8 cellular contexts compared by ENCODE assay signal in the genomic region with DNA sequence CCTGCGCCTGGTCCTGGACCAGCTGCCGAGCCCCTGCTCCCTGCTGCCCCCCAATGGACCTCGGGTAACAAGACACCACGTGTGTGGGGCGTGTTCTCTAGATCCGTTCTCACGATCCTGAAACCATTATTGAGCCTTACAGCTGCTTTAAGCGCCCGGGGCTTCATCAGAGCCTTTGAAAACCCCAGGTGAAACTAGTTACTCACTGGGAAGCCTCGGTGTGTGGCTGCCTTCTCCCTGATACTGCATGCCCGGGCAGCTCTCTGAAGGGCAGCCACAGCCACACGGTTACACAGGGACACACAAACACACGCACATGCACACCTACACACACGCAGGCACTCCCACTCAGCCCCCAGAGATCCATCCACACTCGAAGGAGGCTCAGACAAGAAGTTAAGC. TPM values are rescaled to one million over a fixed set of nuclear protein-coding genes. Genes with fewer than 3 reads are reported as not detected.
A peak's percentile ranks its signal among the peaks of the same experiment; 100 is the strongest.
DNase-seq lines count a peak whose midpoint lies in the region; ATAC-seq and TF ChIP-seq lines count a peak whose summit lies in the region.

No MANE protein-coding gene starts in this region.

- H3K4me1 ChIP-seq in RWPE2 (ENCODE audit: insufficient read depth, poor library complexity, severe bottlenecking) (peaks cover 40% of the 10 kb centered on the region), stomach (peaks cover 11 to 21% (median 20%) of the 10 kb centered on the region in 4 donors)

- TF ChIP-seq EP300 in stomach (IDR thresholded peaks at IDR 0.05), result no peak

- H3K27me3 Mint-ChIP-seq in mesothelial cell of epicardium (ENCODE audit: low read depth), result peaks cover 76% of the 10 kb centered on the region

- H3K9me3 ChIP-seq in RWPE2 (ENCODE audit: severe bottlenecking) (no peaks in the 10 kb centered on the region), stomach (no peaks in the 10 kb centered on the region)

- no peak overlapping the region for H3K4me3 Mint-ChIP-seq in mesothelial cell of epicardium

- DNase-seq in AG08395 (ENCODE audit: low spot score) (peak; percentile 62), RWPE2 (ENCODE audit: low spot score) (peak; percentile 95), choroid plexus epithelial cell (ENCODE audit: low read depth) (peak; percentile 65), mesothelial cell of epicardium (ENCODE audit: low spot score in 2 of 2, unreplicated experiment in 2 of 2) (no peak), stomach (no peak)

- intact Hi-C loops in stomach (cut with DNase I; ENCODE audit: low total_unique reads), result no loop called here

- H3K27me3 ChIP-seq in RWPE2 (ENCODE audit: insufficient read depth, poor library complexity, severe bottlenecking) (no peaks in the 10 kb centered on the region), stomach (peaks cover 28 to 90% (median 56%) of the 10 kb centered on the region in 3 donors)

- no peak for TF ChIP-seq POLR2A in stomach (IDR thresholded peaks at IDR 0.05)

- H3K4me1 Mint-ChIP-seq in mesothelial cell of epicardium, result peaks cover 16% of the 10 kb centered on the region

- no peaks in the 10 kb centered on the region for H3K9me3 Mint-ChIP-seq in mesothelial cell of epicardium

- TF ChIP-seq CTCF in GM12874 (IDR thresholded peaks at IDR 0.05; ENCODE audit: insufficient read depth, low read depth, low read length) (peak; percentile 81), RWPE2 (IDR thresholded peaks at IDR 0.05; ENCODE audit: poor library complexity, severe bottlenecking) (peak; percentile 82), choroid plexus epithelial cell (conservative IDR thresholded peaks at IDR 0.05; ENCODE audit: low read depth, low read length) (peak; percentile 76), mesothelial cell of epicardium (IDR thresholded peaks at IDR 0.05; ENCODE audit: unreplicated experiment) (no peak), stomach (IDR thresholded peaks at IDR 0.05) (peak in 1 of 7 experiments; percentile 17)

- 4 to 9% (median 6%) methylated on average over 15 of the region's 15 CpGs for WGBS in stomach, 5 donors

- H3K4me3 ChIP-seq in RWPE2 (ENCODE audit: severe bottlenecking) (no peak overlapping the region), choroid plexus epithelial cell (ENCODE audit: low read depth, low read length) (no peak overlapping the region), stomach (no peak overlapping the region)

- no peaks in the 10 kb centered on the region for H3K36me3 Mint-ChIP-seq in mesothelial cell of epicardium

- peak overlapping the region; percentile 86 for H3K27ac ChIP-seq in RWPE2 (ENCODE audit: poor library complexity, severe bottlenecking)
- no peak overlapping the region for H3K27ac ChIP-seq in stomach

- H3K27ac Mint-ChIP-seq in mesothelial cell of epicardium, result peak overlapping the region; percentile 59

- ATAC-seq in HG03135 (IDR thresholded peaks at IDR 0.05; ENCODE audit: unreplicated experiment) (peak; percentile 74), RWPE2 (ENCODE audit: low read depth) (peak; percentile 79), HG02759 (IDR thresholded peaks at IDR 0.05; ENCODE audit: unreplicated experiment) (no peak)

- H3K36me3 ChIP-seq in RWPE2 (ENCODE audit: low read depth) (no peaks in the 10 kb centered on the region), stomach (no peaks in the 10 kb centered on the region)

RNA-seq across cellular contexts. Expression of a gene that starts 5.3 kb away (rescaled TPM):
- total RNA-seq in mesothelial cell of epicardium (0.90 to 1.1 TPM (median 0.98 TPM) in 3 replicates), stomach (100 to 1,000 TPM in 1 of 5 donors, not detected in 4; 231 TPM)
- polyA plus RNA-seq in stomach, result 10 to 100 TPM in 1 of 3 donors, not detected in 2; 18.4 TPM

RNA-seq across cellular contexts. Expression of a gene that starts 10.1 kb away (rescaled TPM):
- total RNA-seq in mesothelial cell of epicardium (1.2 to 1.6 TPM (median 1.4 TPM) in 3 replicates), stomach (10 to 100 TPM in 1 of 5 donors, 1 to 10 TPM in 2, not detected in 2; 1.8 to 68.4 (median 4.9) TPM)
- 10 to 100 TPM in 1 of 3 donors, 1 to 10 TPM in 2; 1.5 to 18.0 (median 4.7) TPM for polyA plus RNA-seq in stomach

RNA-seq across cellular contexts. Expression of a gene that starts 20.9 kb away (rescaled TPM):
- total RNA-seq in mesothelial cell of epicardium, result 17.4 to 21.3 TPM (median 20.3 TPM) in 3 replicates
- 10 to 100 TPM in 3 of 5 donors, 1 to 10 TPM in 1, not detected in 1; 9.4 to 69.8 (median 22.6) TPM for total RNA-seq in stomach
- 10 to 100 TPM; 17.7 to 26.3 (median 19.4) TPM for polyA plus RNA-seq in stomach

RNA-seq across cellular contexts. Expression of a gene that starts 51.5 kb away (rescaled TPM):
- 38.9 to 41.6 TPM (median 39.4 TPM) in 3 replicates for total RNA-seq in mesothelial cell of epicardium
- 100 to 1,000 TPM in 1 of 5 donors, 10 to 100 TPM in 2, 1 to 10 TPM in 2; 6.1 to 215 (median 21.4) TPM for total RNA-seq in stomach
- 10 to 100 TPM in 1 of 3 donors, 1 to 10 TPM in 2; 2.7 to 41.6 (median 2.9) TPM for polyA plus RNA-seq in stomach

Comparison
In these comparisons a context has a peak if more than half of its experiments do, and no peak if none do; other contexts are left out.
1. DNase-seq: peak in AG08395 (single experiment), RWPE2 (single experiment) and choroid plexus epithelial cell (single experiment); none in mesothelial cell of epicardium (0 of 2) and stomach (single experiment).